ENCODE assay signal across 8 cellular contexts in genomic region chr3:156483426-156483825, GRCh38.
A peak's percentile ranks its signal among the peaks of the same experiment; 100 is the strongest.
DNase-seq lines count a peak whose midpoint lies in the region; ATAC-seq and TF ChIP-seq lines count a peak whose summit lies in the region.

No MANE protein-coding gene starts in this region.

- peak overlapping the region; percentile 48 for H3K4me3 Mint-ChIP-seq in memory B cell

- peaks cover 2% of the 10 kb centered on the region for H3K27me3 Mint-ChIP-seq in memory B cell

- peaks cover 17% of the 10 kb centered on the region for H3K4me1 Mint-ChIP-seq in memory B cell

- DNase-seq in NCI-H1694 treated with DMSO at 0.1 percent for 48 hours (lab: John Stamatoyannopoulos, UW) (peak; percentile 48), NCI-H1694 (lab: John Stamatoyannopoulos, UW) (no peak), LoVo (ENCODE audit: low spot score) (peak; percentile 46), astrocyte of the cerebellum (ENCODE audit: low read depth) (peak; percentile 62), memory B cell (ENCODE audit: low spot score in 2 of 2) (peak in 1 of 2 donors; percentile 26), T-helper 9 cell (no peak), retina (no peak)

- no peak overlapping the region for H3K4me3 ChIP-seq in astrocyte of the cerebellum (ENCODE audit: low read depth, low read length)

- peak; percentile 84 for ATAC-seq in GM21786 (IDR thresholded peaks at IDR 0.05; ENCODE audit: unreplicated experiment)
- peak; percentile 77 for ATAC-seq in memory B cell (ENCODE audit: low read depth)

- no peaks in the 10 kb centered on the region for H3K36me3 Mint-ChIP-seq in memory B cell

- TF ChIP-seq CTCF in astrocyte of the cerebellum (IDR thresholded peaks at IDR 0.05; ENCODE audit: low read depth, low read length, missing control alignments) = no peak

- H3K27ac Mint-ChIP-seq in memory B cell = peak overlapping the region; percentile 62

- in situ Hi-C loops in astrocyte of the cerebellum (cut with HindIII; ENCODE audit: low sequenced_read_pairs) = no loop called here

- H3K9me3 Mint-ChIP-seq in memory B cell = no peaks in the 10 kb centered on the region

Comparison
In these comparisons a context has a peak if more than half of its experiments do, and no peak if none do; other contexts are left out.
1. DNase-seq: peak in NCI-H1694 treated with DMSO at 0.1 percent for 48 hours (single experiment), LoVo (single experiment) and astrocyte of the cerebellum (single experiment); none in NCI-H1694 (single experiment), T-helper 9 cell (single experiment) and retina (single experiment).